18 cellular contexts compared by ENCODE assay signal in genomic region chr21:42400525-42400924, GRCh38. TPM values are rescaled to one million over a fixed set of nuclear protein-coding genes. Genes with fewer than 3 reads are reported as not detected.
A peak's percentile ranks its signal among the peaks of the same experiment; 100 is the strongest.
DNase-seq lines count a peak whose midpoint lies in the region; ATAC-seq and TF ChIP-seq lines count a peak whose summit lies in the region.
"Had no signal": no experiment of that assay in that cellular context is flagged by ENCODE, and none has a peak within 500 bp of the region (broad histone marks: within the 10 kb centered on the region; RNA-seq: fewer than 3 reads in every experiment).

No MANE protein-coding gene starts in this region.

- ATAC-seq in activated T-cell treated with anti-CD3 and anti-CD28 coated beads, Interleukin-2, amount 50 U/mL, for 72 hours (replicated peaks in 1 of 2), result peak; percentile 51 to 53
- ATAC-seq in HG03565 (IDR thresholded peaks at IDR 0.05; ENCODE audit: unreplicated experiment), result peak; percentile 45
- no peak for ATAC-seq in GM19023 (IDR thresholded peaks at IDR 0.05; ENCODE audit: unreplicated experiment)
- ATAC-seq: heart left ventricle, psoas muscle had no signal

- H3K36me3 Mint-ChIP-seq in activated T-cell treated with anti-CD3 and anti-CD28 coated beads, Interleukin-2, amount 50 U/mL, for 72 hours (ENCODE audit: insufficient read depth in 2 of 2), result peaks cover 11 to 16% of the 10 kb centered on the region in 2 donors
- peaks cover 71% of the 10 kb centered on the region for H3K36me3 Mint-ChIP-seq in activated naive CD8-positive, alpha-beta T cell treated with anti-CD3 and anti-CD28 coated beads for 36 hours
- no peaks in the 10 kb centered on the region for H3K36me3 Mint-ChIP-seq in type B pancreatic cell

- peaks cover 5% of the 10 kb centered on the region for H3K4me1 ChIP-seq in smooth muscle cell (ENCODE audit: low read depth)
- H3K4me1 ChIP-seq: heart left ventricle, psoas muscle, uterus had no signal

- peak overlapping the region; percentile 71 for H3K9ac ChIP-seq in smooth muscle cell (ENCODE audit: low read depth)

- no peaks in the 10 kb centered on the region for H3K9me3 ChIP-seq in smooth muscle cell (replicated peaks; ENCODE audit: low read depth)
- H3K9me3 ChIP-seq: uterus had no signal

- no peaks in the 10 kb centered on the region for H3F3A ChIP-seq in smooth muscle cell (ENCODE audit: low read depth)

- H3K36me3 ChIP-seq in smooth muscle cell (ENCODE audit: low read depth), result no peaks in the 10 kb centered on the region
- H3K36me3 ChIP-seq: heart left ventricle, uterus had no signal

- H3K4me3 ChIP-seq in smooth muscle cell, result no peak overlapping the region
- H3K4me3 ChIP-seq: heart left ventricle, psoas muscle, uterus had no signal

- DNase-seq in activated T-cell treated with anti-CD3 and anti-CD28 coated beads, Interleukin-2, amount 50 U/mL, for 72 hours, result no peak
- DNase-seq in activated T-cell treated with anti-CD3 and anti-CD28 coated beads for 4 hours (no peak), smooth muscle cell (lab: John Stamatoyannopoulos, UW; ENCODE audit: unreplicated experiment) (no peak), type B pancreatic cell (ENCODE audit: extremely low spot score, unreplicated experiment) (no peak), NCI-H2227 treated with DMSO at 0.1 percent for 48 hours (lab: John Stamatoyannopoulos, UW) (no peak)
- DNase-seq in activated naive CD8-positive, alpha-beta T cell treated with anti-CD3 and anti-CD28 coated beads for 36 hours, result no peak
- DNase-seq: central memory CD4-positive, alpha-beta T cell; DMS53; heart left ventricle; NCI-H2081; psoas muscle; stimulated activated CD8-positive, alpha-beta memory T cell treated with anti-CD3 and anti-CD28 coated beads, Interleukin-4, amount 100 ng/mL, for 48 hours; uterus had no signal

- peaks cover 0 to 7% of the 10 kb centered on the region in 2 donors for H3K9me3 Mint-ChIP-seq in activated T-cell treated with anti-CD3 and anti-CD28 coated beads, Interleukin-2, amount 50 U/mL, for 72 hours
- H3K9me3 Mint-ChIP-seq in activated naive CD8-positive, alpha-beta T cell treated with anti-CD3 and anti-CD28 coated beads for 36 hours, result peaks cover 7% of the 10 kb centered on the region
- no peaks in the 10 kb centered on the region for H3K9me3 Mint-ChIP-seq in type B pancreatic cell

- peak overlapping the region; percentile 72 for H3K4me2 ChIP-seq in smooth muscle cell

- no peaks in the 10 kb centered on the region for H4K20me1 ChIP-seq in smooth muscle cell (ENCODE audit: low read depth)

- WGBS in smooth muscle cell (ENCODE audit: low lambda C conversion rate), result 56% methylated on average over 4 of the region's 4 CpGs

- peaks cover 77% of the 10 kb centered on the region for H3K4me1 Mint-ChIP-seq in activated T-cell treated with anti-CD3 and anti-CD28 coated beads, Interleukin-2, amount 50 U/mL, for 72 hours (ENCODE audit: low read depth)
- peaks cover 49% of the 10 kb centered on the region for H3K4me1 Mint-ChIP-seq in activated naive CD8-positive, alpha-beta T cell treated with anti-CD3 and anti-CD28 coated beads for 36 hours
- peaks cover 22% of the 10 kb centered on the region for H3K4me1 Mint-ChIP-seq in type B pancreatic cell (ENCODE audit: unreplicated experiment)

- no peaks in the 10 kb centered on the region for H3K27me3 ChIP-seq in smooth muscle cell (ENCODE audit: low read depth)
- H3K27me3 ChIP-seq: uterus had no signal

- TF ChIP-seq CTCF in smooth muscle cell (IDR thresholded peaks at IDR 0.05; ENCODE audit: borderline replicate concordance, insufficient read depth, poor library complexity, severe bottlenecking) (no peak), type B pancreatic cell (conservative IDR thresholded peaks at IDR 0.05) (no peak)

- peak overlapping the region; percentile 89 for H3K27ac ChIP-seq in smooth muscle cell (ENCODE audit: low read depth)
- H3K27ac ChIP-seq: heart left ventricle, psoas muscle, uterus, VCaP had no signal

- peak overlapping the region; percentile 46 to 76 for H3K4me3 Mint-ChIP-seq in activated T-cell treated with anti-CD3 and anti-CD28 coated beads, Interleukin-2, amount 50 U/mL, for 72 hours
- peak overlapping the region; percentile 42 for H3K4me3 Mint-ChIP-seq in activated naive CD8-positive, alpha-beta T cell treated with anti-CD3 and anti-CD28 coated beads for 36 hours
- H3K4me3 Mint-ChIP-seq in type B pancreatic cell, result no peak overlapping the region

- H2AFZ ChIP-seq in smooth muscle cell (ENCODE audit: low read depth), result no peak overlapping the region

- no peaks in the 10 kb centered on the region for H3K27me3 Mint-ChIP-seq in activated T-cell treated with anti-CD3 and anti-CD28 coated beads, Interleukin-2, amount 50 U/mL, for 72 hours (ENCODE audit: low read depth)
- no peaks in the 10 kb centered on the region for H3K27me3 Mint-ChIP-seq in activated naive CD8-positive, alpha-beta T cell treated with anti-CD3 and anti-CD28 coated beads for 36 hours
- no peaks in the 10 kb centered on the region for H3K27me3 Mint-ChIP-seq in type B pancreatic cell

- no peaks in the 10 kb centered on the region for H3K79me2 ChIP-seq in smooth muscle cell (ENCODE audit: low read depth)

- H3K27ac Mint-ChIP-seq in activated T-cell treated with anti-CD3 and anti-CD28 coated beads, Interleukin-2, amount 50 U/mL, for 72 hours, result peak overlapping the region; percentile 51
- H3K27ac Mint-ChIP-seq in activated naive CD8-positive, alpha-beta T cell treated with anti-CD3 and anti-CD28 coated beads for 36 hours, result peak overlapping the region; percentile 75
- H3K27ac Mint-ChIP-seq in type B pancreatic cell, result no peak overlapping the region

RNA-seq across cellular contexts. Expression of gene UBASH3A, which starts 3.2 kb away (rescaled TPM):
- 10 to 100 TPM; 54.5 to 57.4 TPM for total RNA-seq in activated T-cell treated with anti-CD3 and anti-CD28 coated beads, Interleukin-2, amount 50 U/mL, for 72 hours
- total RNA-seq in activated naive CD8-positive, alpha-beta T cell treated with anti-CD3 and anti-CD28 coated beads for 36 hours, result 10 to 100 TPM; 38.9 to 41.1 TPM
- total RNA-seq in smooth muscle cell (not detected in 2 replicates), type B pancreatic cell (ENCODE audit: low replicate concordance) (not detected in 2 replicates)
- 0.22 TPM in 1 of 2 replicates, not detected in the other for polyA plus RNA-seq in smooth muscle cell
- total RNA-seq: epithelial cell of proximal tubule, H1 had no signal
- polyA plus RNA-seq: H1 had no signal

RNA-seq across cellular contexts. Expression of gene TMPRSS3, which starts 4.7 kb away (rescaled TPM):
- 10 to 100 TPM; 57.1 to 91.9 TPM for total RNA-seq in activated T-cell treated with anti-CD3 and anti-CD28 coated beads, Interleukin-2, amount 50 U/mL, for 72 hours
- 10 to 100 TPM; 49.1 to 50.7 TPM for total RNA-seq in activated naive CD8-positive, alpha-beta T cell treated with anti-CD3 and anti-CD28 coated beads for 36 hours
- total RNA-seq in smooth muscle cell (0.09 TPM in 1 of 2 replicates, not detected in the other), type B pancreatic cell (ENCODE audit: low replicate concordance) (0.74 and 1.3 TPM in 2 replicates)
- polyA plus RNA-seq in smooth muscle cell, result not detected in 2 replicates
- total RNA-seq: H1 had no signal
- polyA plus RNA-seq: heart left ventricle, psoas muscle had no signal

RNA-seq across cellular contexts. Expression of gene TFF1, which starts 34.2 kb away (rescaled TPM):
- 1 to 10 TPM in 1 of 2 donors, under 1 TPM in 1; 0.97 to 1.7 TPM for total RNA-seq in activated T-cell treated with anti-CD3 and anti-CD28 coated beads, Interleukin-2, amount 50 U/mL, for 72 hours
- not detected for total RNA-seq in activated naive CD8-positive, alpha-beta T cell treated with anti-CD3 and anti-CD28 coated beads for 36 hours
- total RNA-seq in smooth muscle cell, result 3.3 and 7.9 TPM in 2 replicates
- 8.1 and 8.6 TPM in 2 replicates for polyA plus RNA-seq in smooth muscle cell
- 42.6 and 136 TPM in 2 replicates for total RNA-seq in type B pancreatic cell (ENCODE audit: low replicate concordance)
- total RNA-seq: epithelial cell of proximal tubule, H1, heart left ventricle, psoas muscle, uterus had no signal
- polyA plus RNA-seq: H1, heart left ventricle had no signal

RNA-seq across cellular contexts. Expression of gene TFF2, which starts 49.7 kb away (rescaled TPM):
- total RNA-seq in activated T-cell treated with anti-CD3 and anti-CD28 coated beads, Interleukin-2, amount 50 U/mL, for 72 hours, result not detected
- not detected for total RNA-seq in activated naive CD8-positive, alpha-beta T cell treated with anti-CD3 and anti-CD28 coated beads for 36 hours
- total RNA-seq in smooth muscle cell, result not detected in 2 replicates
- polyA plus RNA-seq in smooth muscle cell, result not detected in 2 replicates
- 5.2 and 11.3 TPM in 2 replicates for total RNA-seq in type B pancreatic cell (ENCODE audit: low replicate concordance)
- total RNA-seq: epithelial cell of proximal tubule, H1, heart left ventricle, psoas muscle, uterus had no signal
- polyA plus RNA-seq: H1, heart left ventricle, psoas muscle had no signal

Comparison
In these comparisons a context has a peak if more than half of its experiments do, and no peak if none do; other contexts are left out.
1. RNA of gene UBASH3A, which starts 3.2 kb away (total RNA-seq): 54.5 to 57.4 TPM in activated T-cell treated with anti-CD3 and anti-CD28 coated beads, Interleukin-2, amount 50 U/mL, for 72 hours and 38.9 to 41.1 TPM in activated naive CD8-positive, alpha-beta T cell treated with anti-CD3 and anti-CD28 coated beads for 36 hours; not detected in smooth muscle cell and not detected in type B pancreatic cell; every median in the first group is over 10 times any median in the second.
2. RNA of gene TMPRSS3, which starts 4.7 kb away (total RNA-seq): 57.1 to 91.9 TPM in activated T-cell treated with anti-CD3 and anti-CD28 coated beads, Interleukin-2, amount 50 U/mL, for 72 hours and 49.1 to 50.7 TPM in activated naive CD8-positive, alpha-beta T cell treated with anti-CD3 and anti-CD28 coated beads for 36 hours; 0.74 to 1.3 TPM in type B pancreatic cell and 0.09 TPM in smooth muscle cell; every median in the first group is over 10 times any median in the second.